In genomic region chr9:112872019-112872418, GRCh38 we compare ENCODE assay signal across 20 cellular contexts. TPM values are rescaled to one million over a fixed set of nuclear protein-coding genes. Genes with fewer than 3 reads are reported as not detected.
"Had no signal": no experiment of that assay in that cellular context is flagged by ENCODE, and none has a peak within 500 bp of the region (broad histone marks: within the 10 kb centered on the region; RNA-seq: fewer than 3 reads in every experiment).

No MANE protein-coding gene starts in this region.

- H3K27ac ChIP-seq: epithelial cell of prostate, right lobe of liver, thoracic aorta had no signal

- H3K27me3 Mint-ChIP-seq: activated naive CD8-positive, alpha-beta T cell treated with anti-CD3 and anti-CD28 coated beads, Interleukin-2, amount 50 U/mL, for 24 hours; activated T-helper 17 cell treated with anti-CD3 and anti-CD28 coated beads, Interleukin-2, amount 50 U/mL, for 72 hours; stimulated activated naive CD8-positive, alpha-beta T cell treated with anti-CD3 and anti-CD28 coated beads, Interleukin-15, amount 100 ng/mL, for 72 hours had no signal

- H3K27ac Mint-ChIP-seq: activated naive CD4-positive, alpha-beta T cell treated with anti-CD3 and anti-CD28 coated beads for 36 hours; activated naive CD8-positive, alpha-beta T cell treated with anti-CD3 and anti-CD28 coated beads, Interleukin-2, amount 50 U/mL, for 24 hours; activated T-helper 17 cell treated with anti-CD3 and anti-CD28 coated beads, Interleukin-2, amount 50 U/mL, for 72 hours; immature natural killer cell; nephron progenitor cell had no signal

- H3K4me1 ChIP-seq: right lobe of liver had no signal

- DNase-seq: activated CD4-positive, alpha-beta T cell treated with anti-CD3 and anti-CD28 coated beads, Interleukin-2, amount 50 U/mL, for 48 hours; activated naive CD4-positive, alpha-beta T cell treated with anti-CD3 and anti-CD28 coated beads for 36 hours; activated naive CD8-positive, alpha-beta T cell treated with anti-CD3 and anti-CD28 coated beads, Interleukin-2, amount 50 U/mL, for 24 hours; foreskin melanocyte; head of caudate nucleus; immature natural killer cell; mesendoderm; nephron progenitor cell; right lobe of liver; stimulated activated naive CD8-positive, alpha-beta T cell treated with anti-CD3 and anti-CD28 coated beads, Interleukin-15, amount 100 ng/mL, for 72 hours had no signal

- H3K36me3 ChIP-seq: right lobe of liver had no signal

- H3K27me3 ChIP-seq: right lobe of liver had no signal

- H3K4me3 ChIP-seq: right lobe of liver, smooth muscle cell, thoracic aorta had no signal

- FAIRE-seq: astrocyte had no signal

- ATAC-seq: activated naive CD8-positive, alpha-beta T cell treated with anti-CD3 and anti-CD28 coated beads, Interleukin-2, amount 50 U/mL, for 24 hours; activated T-helper 17 cell treated with anti-CD3 and anti-CD28 coated beads, Interleukin-2, amount 50 U/mL, for 72 hours; right lobe of liver; stimulated activated naive CD8-positive, alpha-beta T cell treated with anti-CD3 and anti-CD28 coated beads, Interleukin-15, amount 100 ng/mL, for 72 hours had no signal

- H3K4me1 Mint-ChIP-seq: immature natural killer cell had no signal

- H3K9me3 ChIP-seq: right lobe of liver, thoracic aorta had no signal

- H3K4me2 ChIP-seq: smooth muscle cell had no signal

- H3K4me3 Mint-ChIP-seq: activated naive CD4-positive, alpha-beta T cell treated with anti-CD3 and anti-CD28 coated beads for 36 hours; activated naive CD8-positive, alpha-beta T cell treated with anti-CD3 and anti-CD28 coated beads, Interleukin-2, amount 50 U/mL, for 24 hours; activated T-helper 17 cell treated with anti-CD3 and anti-CD28 coated beads, Interleukin-2, amount 50 U/mL, for 72 hours; immature natural killer cell; nephron progenitor cell; stimulated activated naive CD8-positive, alpha-beta T cell treated with anti-CD3 and anti-CD28 coated beads, Interleukin-15, amount 100 ng/mL, for 72 hours had no signal

- H3K9me3 Mint-ChIP-seq: activated naive CD4-positive, alpha-beta T cell treated with anti-CD3 and anti-CD28 coated beads for 36 hours; activated naive CD8-positive, alpha-beta T cell treated with anti-CD3 and anti-CD28 coated beads, Interleukin-2, amount 50 U/mL, for 24 hours; activated T-helper 17 cell treated with anti-CD3 and anti-CD28 coated beads, Interleukin-2, amount 50 U/mL, for 72 hours; immature natural killer cell had no signal

RNA-seq across cellular contexts. Expression of gene SLC46A2, which starts 18.7 kb away (rescaled TPM):
- total RNA-seq: activated naive CD4-positive, alpha-beta T cell treated with anti-CD3 and anti-CD28 coated beads for 36 hours; activated T-helper 17 cell treated with anti-CD3 and anti-CD28 coated beads, Interleukin-2, amount 50 U/mL, for 72 hours; astrocyte; bronchial epithelial cell; chondrocyte; dermis microvascular lymphatic vessel endothelial cell; fibroblast of lung; pulmonary artery endothelial cell; smooth muscle cell had no signal
- polyA plus RNA-seq: fibroblast of lung, smooth muscle cell had no signal
